18 cellular contexts compared by ENCODE assay signal in genomic region chr6:21019614-21020013, GRCh38.
DNase-seq lines count a peak whose midpoint lies in the region; ATAC-seq, FAIRE-seq and TF ChIP-seq lines count a peak whose summit lies in the region.
"Had no signal": no experiment of that assay in that cellular context is flagged by ENCODE, and none has a peak within 500 bp of the region (broad histone marks: within the 10 kb centered on the region; RNA-seq: fewer than 3 reads in every experiment).

No MANE protein-coding gene starts in this region.

- no peaks in the 10 kb centered on the region for H3K9me2 ChIP-seq in Loucy (replicated peaks; ENCODE audit: low read depth, low read length)

- DNase-seq in D721Med (ENCODE audit: insufficient read length, low spot score): no peak
- no peak for DNase-seq in HepG2 (ENCODE audit: low spot score)
- DNase-seq in inferior parietal cortex (ENCODE audit: extremely low spot score): no peak
- DNase-seq in Calu3: no peak
- DNase-seq in SW480 (ENCODE audit: low spot score): no peak
- no peak for DNase-seq in spleen
- DNase-seq: activated gamma-delta T cell treated with Interleukin-2 at 50 U/mL for 16 hours, endodermal cell, left ventricle myocardium superior, NCI-H1092, NCI-H2227 treated with DMSO at 0.1 percent for 48 hours had no signal

- no peaks in the 10 kb centered on the region for H3F3A ChIP-seq in Loucy (ENCODE audit: low read depth)

- TF ChIP-seq POLR2A in HepG2 (IDR thresholded peaks at IDR 0.05; ENCODE audit: insufficient read depth in 1 of 2, low read depth in 2 of 2, low read length in 2 of 2) (no peak), spleen (IDR thresholded peaks at IDR 0.05) (no peak)

- intact Hi-C loops in HepG2 (cut with micrococcal nuclease; ENCODE audit: unreplicated experiment) (loop anchor here (2.0 to 5.0 kb wide), 2 partner anchors 575 to 663 kb away; no protein-coding TSS in a partner anchor), Calu3 (cut with micrococcal nuclease; ENCODE audit: unreplicated experiment) (loop anchor here (5.0 kb wide), 3 partner anchors 258 to 1808 kb away; no protein-coding TSS in a partner anchor), spleen (cut with DNase I; ENCODE audit: low total_unique reads) (no loop called here)

- no peak overlapping the region for H3K4me3 ChIP-seq in Loucy (ENCODE audit: low read length, poor library complexity, severe bottlenecking)
- no peak overlapping the region for H3K4me3 ChIP-seq in HepG2 (replicated peaks in 1 of 3; ENCODE audit: insufficient read depth in 1 of 3, low read depth in 2 of 3, low read length in 3 of 3)
- H3K4me3 ChIP-seq in spleen: no peak overlapping the region
- H3K4me3 ChIP-seq: prostate gland, thoracic aorta had no signal

- no peaks in the 10 kb centered on the region for H3K27me3 ChIP-seq in Loucy (ENCODE audit: insufficient read depth, low read length, poor library complexity, severe bottlenecking)
- no peaks in the 10 kb centered on the region for H3K27me3 ChIP-seq in HepG2 (ENCODE audit: control insufficient read depth in 1 of 2, insufficient read depth in 2 of 2, low read length in 2 of 2)
- H3K27me3 ChIP-seq in spleen (replicated peaks in 1 of 7): no peaks in the 10 kb centered on the region

- H3K27ac ChIP-seq in HepG2 (ENCODE audit: extremely low read length, insufficient read depth, low read length) (no peak overlapping the region), spleen (no peak overlapping the region)
- H3K27ac ChIP-seq: prostate gland, thoracic aorta had no signal

- POLR2A ChIA-PET in HepG2 (lab: Yijun Ruan, JAX): no interaction called here

- no peak for ATAC-seq in HepG2
- ATAC-seq: left ventricle myocardium superior had no signal

- H3K27ac Mint-ChIP-seq in brain: no peak overlapping the region
- no peak overlapping the region for H3K27ac Mint-ChIP-seq in Calu3 (ENCODE audit: unreplicated experiment)
- H3K27ac Mint-ChIP-seq: endodermal cell had no signal

- H3K27me3 Mint-ChIP-seq in brain (no peaks in the 10 kb centered on the region), Calu3 (ENCODE audit: unreplicated experiment) (no peaks in the 10 kb centered on the region)

- peaks cover 16% of the 10 kb centered on the region for H3K4me1 Mint-ChIP-seq in brain
- peaks cover 37% of the 10 kb centered on the region for H3K4me1 Mint-ChIP-seq in Calu3 (ENCODE audit: low read depth, unreplicated experiment)

- no peak for TF ChIP-seq EP300 in HepG2 (IDR thresholded peaks at IDR 0.05; ENCODE audit: low read depth in 2 of 2, low read length in 2 of 2)
- TF ChIP-seq EP300 in HepG2 (CRISPR knock-in tag; IDR thresholded peaks at IDR 0.05; ENCODE audit: borderline replicate concordance): no peak

- TF ChIP-seq CTCF in D721Med (IDR thresholded peaks at IDR 0.05; ENCODE audit: insufficient read depth, missing control alignments) (peak; percentile 10), Loucy (conservative IDR thresholded peaks at IDR 0.05; ENCODE audit: low read length) (peak; percentile 54), brain (conservative IDR thresholded peaks at IDR 0.05) (peak; percentile 44 to 57), HepG2 (CRISPR knock-in tag; IDR thresholded peaks at IDR 0.05) (no peak), Calu3 (IDR thresholded peaks at IDR 0.05; ENCODE audit: unreplicated experiment) (no peak), spleen (IDR thresholded peaks at IDR 0.05 in 8 of 11, conservative IDR thresholded peaks at IDR 0.05 in 3 of 11) (no peak)

- CTCF ChIA-PET in HepG2 (lab: Yijun Ruan, JAX; ENCODE audit: low intra/inter-chr PET ratio, low total read pairs): no interaction called here
- CTCF ChIA-PET in Calu3 (lab: Charles Lee): interaction anchor here (0.6 kb wide), 1 partner anchor 16 kb away, joined by 3 read pairs; no protein-coding TSS in a partner anchor

- H3K9ac ChIP-seq in Loucy (ENCODE audit: low read depth, low read length, poor library complexity, severe bottlenecking) (no peak overlapping the region), HepG2 (ENCODE audit: insufficient read depth, low read depth, low read length) (no peak overlapping the region)

- no peaks in the 10 kb centered on the region for H4K20me1 ChIP-seq in Loucy (ENCODE audit: insufficient read depth, low read length, poor library complexity, severe bottlenecking)
- no peaks in the 10 kb centered on the region for H4K20me1 ChIP-seq in HepG2 (ENCODE audit: insufficient read depth, low read length)

- H3K4me3 Mint-ChIP-seq in brain (no peak overlapping the region), Calu3 (ENCODE audit: low read depth, unreplicated experiment) (no peak overlapping the region)
- H3K4me3 Mint-ChIP-seq: endodermal cell had no signal

- TF ChIP-seq RAD21 in HepG2 (CRISPR knock-in tag; IDR thresholded peaks at IDR 0.05): no peak

- FAIRE-seq in D721Med (lab: Jason Lieb, UNC): no peak
- no peak for FAIRE-seq in HepG2 (lab: Jason Lieb, UNC)
- FAIRE-seq: G401.6, GM18507, GM19239 had no signal

- H3K36me3 Mint-ChIP-seq in brain (peaks cover 18% of the 10 kb centered on the region), Calu3 (ENCODE audit: insufficient read depth, unreplicated experiment) (peaks cover 23% of the 10 kb centered on the region)

- H3K4me1 ChIP-seq in Loucy (ENCODE audit: insufficient read depth, low read length, poor library complexity, severe bottlenecking): peaks cover 20% of the 10 kb centered on the region
- H3K4me1 ChIP-seq in HepG2 (ENCODE audit: insufficient read depth, low read length): peaks cover 29% of the 10 kb centered on the region
- H3K4me1 ChIP-seq in spleen: peaks cover 0 to 7% (median 0%) of the 10 kb centered on the region in 6 donors
- H3K4me1 ChIP-seq: prostate gland had no signal

- H3K36me3 ChIP-seq in Loucy (ENCODE audit: insufficient read depth, low read length) (no peaks in the 10 kb centered on the region), HepG2 (replicated peaks in 1 of 2; ENCODE audit: control insufficient read depth in 1 of 2, insufficient read depth in 2 of 2, low read length in 2 of 2) (no peaks in the 10 kb centered on the region), spleen (no peaks in the 10 kb centered on the region)
- H3K36me3 ChIP-seq: prostate gland, thoracic aorta had no signal

- no peaks in the 10 kb centered on the region for H3K79me2 ChIP-seq in Loucy (ENCODE audit: insufficient read depth, low read length)
- H3K79me2 ChIP-seq in HepG2 (ENCODE audit: insufficient read depth, low read length): no peaks in the 10 kb centered on the region

- BruUV-seq in HepG2 (replicated peaks; lab: Mats Ljungman, UMichigan) (no TSS peak), Calu3 (replicated peaks; lab: Mats Ljungman, UMichigan) (no TSS peak)

- in situ Hi-C loops in HepG2 (cut with HindIII; ENCODE audit: extremely low pct_ligation_motif_present, low pct_unique_long_range_greater_than_20kb): no loop called here

- 94% methylated on average over 2 of the region's 2 CpGs for WGBS in HepG2 (ENCODE audit: low lambda C conversion rate)
- WGBS in spleen, 5 donors: 96 to 99% (median 97%) methylated on average over 2 of the region's 2 CpGs

- H3K9me3 ChIP-seq in Loucy (ENCODE audit: insufficient read depth, low read depth, low read length) (no peaks in the 10 kb centered on the region), HepG2 (ENCODE audit: low read length) (no peaks in the 10 kb centered on the region), spleen (no peaks in the 10 kb centered on the region)
- H3K9me3 ChIP-seq: prostate gland, thoracic aorta had no signal

- no peak overlapping the region for H2AFZ ChIP-seq in Loucy (ENCODE audit: low read length)
- no peak overlapping the region for H2AFZ ChIP-seq in HepG2 (ENCODE audit: low read length)

- H3K4me2 ChIP-seq in Loucy (ENCODE audit: low read depth, low read length, poor library complexity, severe bottlenecking): no peak overlapping the region
- no peak overlapping the region for H3K4me2 ChIP-seq in HepG2 (ENCODE audit: low read depth, low read length)

- peaks cover 2 to 12% (median 3%) of the 10 kb centered on the region in 5 experiments for H3K9me3 Mint-ChIP-seq in brain
- H3K9me3 Mint-ChIP-seq in Calu3 (ENCODE audit: low read depth, unreplicated experiment): peaks cover 8% of the 10 kb centered on the region
- H3K9me3 Mint-ChIP-seq: endodermal cell had no signal

TF ChIP-seq in HepG2, 621 proteins besides CTCF, POLR2A, EP300 and RAD21:
- TF ChIP-seq CREM (IDR thresholded peaks at IDR 0.05) (no peak), CREM (CRISPR knock-in tag; IDR thresholded peaks at IDR 0.05) (no peak), STAG1 (CRISPR knock-in tag; IDR thresholded peaks at IDR 0.05) (peak; percentile 48)

Comparison
In these comparisons a context has a peak if more than half of its experiments do, and no peak if none do; other contexts are left out.
1. CTCF ChIP-seq: peak in D721Med (single experiment), Loucy (single experiment) and brain (2 of 2); none in HepG2 (single experiment), Calu3 (single experiment) and spleen (0 of 11).